In genomic region chr13:102312841-102313240, GRCh38 we compare ENCODE assay signal across 16 cellular contexts.
DNase-seq lines count a peak whose midpoint lies in the region; ATAC-seq and TF ChIP-seq lines count a peak whose summit lies in the region.
"Had no signal": no experiment of that assay in that cellular context is flagged by ENCODE, and none has a peak within 500 bp of the region (broad histone marks: within the 10 kb centered on the region; RNA-seq: fewer than 3 reads in every experiment).

No MANE protein-coding gene starts in this region.

- peak overlapping the region; percentile 41 for H3K4me3 ChIP-seq in adipocyte (ENCODE audit: low read length)
- H3K4me3 ChIP-seq in gastroesophageal sphincter, result no peak overlapping the region
- peak overlapping the region; percentile 24 for H3K4me3 ChIP-seq in rectal smooth muscle tissue (ENCODE audit: low read length)

- peak; percentile 74 for DNase-seq in G401 (ENCODE audit: low spot score)
- no peak for DNase-seq in adipocyte (ENCODE audit: low read depth)
- DNase-seq in stimulated activated CD4-positive, alpha-beta T cell treated with anti-CD3 and anti-CD28 coated beads, Interleukin-12 subunit alpha, Interleukin-12 subunit beta, amount 100 ng/mL, for 4 hours, result no peak
- DNase-seq in KG1 (lab: John Stamatoyannopoulos, UW), result no peak
- no peak for DNase-seq in NCI-H524 (lab: John Stamatoyannopoulos, UW)
- DNase-seq: AML-193, DMS79 treated with DMSO at 0.1 percent for 48 hours, NCI-H1105 treated with DMSO at 0.1 percent for 48 hours, NCI-H1694, NCI-H2081 treated with DMSO at 0.1 percent for 48 hours, NCI-H510A, NCI-H774, SHP77 had no signal

- H3K4me1 ChIP-seq in adipocyte (ENCODE audit: control insufficient read depth, insufficient read depth, low read length) (peaks cover 32% of the 10 kb centered on the region), gastroesophageal sphincter (peaks cover 0 to 22% (median 7%) of the 10 kb centered on the region in 3 donors), rectal smooth muscle tissue (ENCODE audit: control insufficient read depth, insufficient read depth, low read length) (peaks cover 7% of the 10 kb centered on the region)

- no peak for ATAC-seq in gastroesophageal sphincter

- H3K9me3 ChIP-seq in adipocyte (ENCODE audit: control insufficient read depth, low read length) (no peaks in the 10 kb centered on the region), gastroesophageal sphincter (no peaks in the 10 kb centered on the region)

- no peaks in the 10 kb centered on the region for H3K36me3 ChIP-seq in adipocyte (ENCODE audit: control insufficient read depth, insufficient read depth, low read length, severe bottlenecking)
- no peaks in the 10 kb centered on the region for H3K36me3 ChIP-seq in gastroesophageal sphincter
- no peaks in the 10 kb centered on the region for H3K36me3 ChIP-seq in rectal smooth muscle tissue (ENCODE audit: control insufficient read depth, insufficient read depth, low read length)

- H3K27me3 ChIP-seq in adipocyte (replicated peaks; ENCODE audit: control insufficient read depth, insufficient read depth, low read length), result no peaks in the 10 kb centered on the region
- H3K27me3 ChIP-seq in gastroesophageal sphincter, result no peaks in the 10 kb centered on the region
- no peaks in the 10 kb centered on the region for H3K27me3 ChIP-seq in rectal smooth muscle tissue (ENCODE audit: control insufficient read depth, insufficient read depth, low read length)

- no peak for TF ChIP-seq EP300 in gastroesophageal sphincter (IDR thresholded peaks at IDR 0.05)

- WGBS in gastroesophageal sphincter (ENCODE audit: low coverage in 1 of 2), 2 donors, result 84% methylated on average over 4 of the region's 4 CpGs; no CpG with 5 or more reads in 1 of the 2 donors

- H3K27ac ChIP-seq in gastroesophageal sphincter, result peak overlapping the region in 3 of 4 donors; percentile 21 to 52 (median 45)
- H3K27ac ChIP-seq in rectal smooth muscle tissue (ENCODE audit: low read depth, low read length), result no peak overlapping the region
- H3K27ac ChIP-seq: C4-2B had no signal

- in situ Hi-C loops in G401 (cut with HindIII; ENCODE audit: low sequenced_read_pairs), result no loop called here

- no peak for TF ChIP-seq POLR2A in gastroesophageal sphincter (IDR thresholded peaks at IDR 0.05)

- TF ChIP-seq CTCF in gastroesophageal sphincter (IDR thresholded peaks at IDR 0.05), result no peak

- H3K9ac ChIP-seq in adipocyte (ENCODE audit: low read length) (no peak overlapping the region), rectal smooth muscle tissue (ENCODE audit: low read length) (no peak overlapping the region)

Comparison
In these comparisons a context has a peak if more than half of its experiments do, and no peak if none do; other contexts are left out.
1. H3K4me3 ChIP-seq: peak in adipocyte (single experiment) and rectal smooth muscle tissue (single experiment); none in gastroesophageal sphincter (0 of 2).